In the genomic region with DNA sequence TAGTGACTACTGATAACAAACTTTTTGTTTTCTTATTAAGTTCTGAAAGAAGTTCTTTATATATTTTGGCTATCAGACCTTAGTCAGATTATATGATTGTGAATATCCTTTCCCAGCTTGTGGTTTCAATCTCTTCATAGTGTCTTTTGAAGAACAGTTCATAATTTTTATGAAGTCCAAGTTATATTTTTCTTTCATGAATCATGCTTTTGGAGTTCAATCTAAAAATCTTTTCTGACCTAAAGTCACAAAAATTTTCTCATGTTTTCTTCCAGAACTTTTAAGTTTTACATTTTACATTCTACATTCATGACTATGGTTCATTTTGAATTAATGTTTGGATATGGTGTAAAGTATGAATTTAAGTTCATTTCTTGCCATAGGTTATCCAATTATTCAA, we compare ENCODE assay signal across 24 cellular contexts. TPM values are rescaled to one million over a fixed set of nuclear protein-coding genes. Genes with fewer than 3 reads are reported as not detected.
A peak's percentile ranks its signal among the peaks of the same experiment; 100 is the strongest.
DNase-seq lines count a peak whose midpoint lies in the region; ATAC-seq and TF ChIP-seq lines count a peak whose summit lies in the region.
"Had no signal": no experiment of that assay in that cellular context is flagged by ENCODE, and none has a peak within 500 bp of the region (broad histone marks: within the 10 kb centered on the region; RNA-seq: fewer than 3 reads in every experiment).

No MANE protein-coding gene starts in this region.

- no peak for TF ChIP-seq CTCF in coronary artery (IDR thresholded peaks at IDR 0.05)

- DNase-seq in GM03348 (ENCODE audit: low spot score), result peak; percentile 30
- DNase-seq in adipocyte (ENCODE audit: low read depth), result peak; percentile 48
- peak; percentile 54 for DNase-seq in fibroblast of peridontal ligament (ENCODE audit: extremely low read depth)
- no peak for DNase-seq in sciatic nerve (ENCODE audit: low spot score)
- no peak for DNase-seq in MG63
- DNase-seq in coronary artery (ENCODE audit: low spot score), result no peak
- no peak for DNase-seq in ACHN
- DNase-seq: activated CD4-positive, alpha-beta T cell treated with anti-CD3 and anti-CD28 coated beads, Interleukin-2, amount 50 U/mL, for 1 hour; NCI-H1105 treated with DMSO at 0.1 percent for 48 hours; NCI-H2029; NCI-H2227 treated with DMSO at 0.1 percent for 48 hours; NCI-H82; stimulated activated CD4-positive, alpha-beta T cell treated with anti-CD3 and anti-CD28 coated beads, Interleukin-1b, Interleukin-23, amount 100 ng/mL, for 48 hours; uterus had no signal

- no peaks in the 10 kb centered on the region for H3K27me3 ChIP-seq in adipocyte (replicated peaks; ENCODE audit: control insufficient read depth, insufficient read depth, low read length)
- no peaks in the 10 kb centered on the region for H3K27me3 ChIP-seq in skeletal muscle satellite cell (ENCODE audit: control insufficient read depth, insufficient read depth, low read length)
- no peaks in the 10 kb centered on the region for H3K27me3 ChIP-seq in MG63
- H3K27me3 ChIP-seq: esophagus muscularis mucosa, neural progenitor cell, uterus had no signal

- peak overlapping the region; percentile 41 for H3K4me2 ChIP-seq in skeletal muscle satellite cell (ENCODE audit: low read length)
- H3K4me2 ChIP-seq: neural progenitor cell had no signal

- H3K27ac ChIP-seq in coronary artery, result peak overlapping the region in 1 of 2 donors; percentile 22
- H3K27ac ChIP-seq: C4-2B, esophagus muscularis mucosa, neural progenitor cell, uterus had no signal

- in situ Hi-C loops in ACHN (cut with HindIII; ENCODE audit: low pct_ligation_motif_present, low pct_unique_long_range_greater_than_20kb, low sequenced_read_pairs), result no loop called here

- intact Hi-C loops in sciatic nerve (cut with DNase I), result no loop called here

- H3K36me3 ChIP-seq in adipocyte (ENCODE audit: control insufficient read depth, insufficient read depth, low read length, severe bottlenecking) (peaks cover 41% of the 10 kb centered on the region), skeletal muscle satellite cell (ENCODE audit: insufficient read depth, low read length) (peaks cover 31% of the 10 kb centered on the region), MG63 (peaks cover 21% of the 10 kb centered on the region)
- H3K36me3 ChIP-seq: uterus had no signal

- no peak for ATAC-seq in sciatic nerve

- H3K4me3 ChIP-seq in adipocyte (ENCODE audit: low read length) (peak overlapping the region; percentile 5), skeletal muscle satellite cell (ENCODE audit: low read length) (peak overlapping the region; percentile 32), MG63 (no peak overlapping the region), coronary artery (no peak overlapping the region)
- H3K4me3 ChIP-seq: esophagus muscularis mucosa, lung, neural progenitor cell, skin epidermis, uterus had no signal

- H3K9ac ChIP-seq in adipocyte (ENCODE audit: low read length), result peak overlapping the region; percentile 6
- peak overlapping the region; percentile 56 for H3K9ac ChIP-seq in skeletal muscle satellite cell (ENCODE audit: low read depth, low read length)
- H3K9ac ChIP-seq: neural progenitor cell had no signal

- peaks cover 28% of the 10 kb centered on the region for H3K4me1 ChIP-seq in adipocyte (ENCODE audit: control insufficient read depth, insufficient read depth, low read length)
- H3K4me1 ChIP-seq in skeletal muscle satellite cell (ENCODE audit: control insufficient read depth, insufficient read depth, low read length), result peaks cover 40% of the 10 kb centered on the region
- H3K4me1 ChIP-seq: neural progenitor cell, uterus had no signal

- no peaks in the 10 kb centered on the region for H3K9me3 ChIP-seq in adipocyte (ENCODE audit: control insufficient read depth, low read length)
- H3K9me3 ChIP-seq in skeletal muscle satellite cell (replicated peaks; ENCODE audit: low read length), result no peaks in the 10 kb centered on the region
- H3K9me3 ChIP-seq in MG63, result no peaks in the 10 kb centered on the region
- H3K9me3 ChIP-seq: esophagus muscularis mucosa, uterus had no signal

RNA-seq across cellular contexts. Expression of gene OCA2, which starts 34.2 kb away (rescaled TPM):
- total RNA-seq in skeletal muscle satellite cell (2012; rRNA removed), result under 0.01 TPM in 1 of 2 replicates, not detected in the other
- 0.98 TPM for total RNA-seq in sciatic nerve
- not detected in 2 replicates for total RNA-seq in MG63 (2014; rRNA removed; shearing (Covaris generic); ENCODE audit: low replicate concordance)
- total RNA-seq: activated T-helper 2 cell treated with anti-CD3 and anti-CD28 coated beads, Interferon-gamma antibody, Interleukin-2, Interleukin-4, amounts not matched to agents 10 μg/mL and 5 μg/mL and 100 μg/mL, durations not matched to agents 14 hours and 24 hours and 36 hours; glomerular endothelial cell; M059J; pulmonary artery endothelial cell had no signal

Comparison
In these comparisons a context has a peak if more than half of its experiments do, and no peak if none do; other contexts are left out.
1. DNase-seq: peak in GM03348 (single experiment), adipocyte (single experiment) and fibroblast of peridontal ligament (single experiment); none in sciatic nerve (single experiment), MG63 (single experiment), coronary artery (single experiment) and ACHN (single experiment).
2. H3K4me3 ChIP-seq: peak in adipocyte (single experiment) and skeletal muscle satellite cell (single experiment); none in MG63 (single experiment) and coronary artery (single experiment).